Comparison of ENCODE assay signal across 8 cellular contexts in the genomic region with DNA sequence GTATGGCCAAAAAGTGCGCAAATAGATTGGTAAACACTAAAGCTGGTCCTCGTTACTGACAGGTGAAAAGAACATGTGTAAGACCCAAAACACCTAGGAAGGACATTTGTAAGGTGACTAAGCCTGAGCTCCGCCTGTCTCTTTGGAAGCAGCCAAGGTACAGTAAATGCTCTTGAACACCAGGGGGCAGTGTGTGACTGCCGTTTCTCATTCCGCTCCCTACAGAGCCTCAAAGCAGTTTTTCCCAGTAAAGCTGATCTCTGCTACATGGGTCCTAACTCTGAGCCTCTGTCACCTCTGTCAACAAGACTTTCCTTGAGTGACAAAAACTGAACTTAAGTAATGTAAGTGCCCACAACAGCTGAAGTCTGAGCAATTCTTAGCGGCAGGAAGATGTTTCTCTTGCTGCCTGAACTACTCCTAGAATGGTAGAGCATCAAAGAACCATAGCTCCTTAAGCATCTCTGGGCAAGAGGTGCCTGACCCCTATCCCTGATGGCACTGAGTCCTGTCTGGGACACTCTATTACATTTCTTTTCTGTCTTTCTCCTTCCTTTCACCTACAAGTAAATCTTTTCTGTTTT.
DNase-seq lines count a peak whose midpoint lies in the region; ATAC-seq and TF ChIP-seq lines count a peak whose summit lies in the region.

No MANE protein-coding gene starts in this region.

- peaks cover 26% of the 10 kb centered on the region for H3K4me1 Mint-ChIP-seq in activated T-helper 1 cell treated with anti-CD3 and anti-CD28 coated beads, Interleukin-12 subunit alpha, Interleukin-12 subunit beta, Interleukin-2, Interleukin-4 antibody, amounts not matched to agents 30 ng/mL and 10 ng/mL and 1 ng/mL, durations not matched to agents 14 hours and 24 hours and 36 hours (ENCODE audit: low read depth)
- H3K4me1 Mint-ChIP-seq in osteocyte (ENCODE audit: unreplicated experiment) = peaks cover 35% of the 10 kb centered on the region

- H3K9me3 Mint-ChIP-seq in activated T-helper 1 cell treated with anti-CD3 and anti-CD28 coated beads, Interleukin-12 subunit alpha, Interleukin-12 subunit beta, Interleukin-2, Interleukin-4 antibody, amounts not matched to agents 30 ng/mL and 10 ng/mL and 1 ng/mL, durations not matched to agents 14 hours and 24 hours and 36 hours = no peaks in the 10 kb centered on the region
- H3K9me3 Mint-ChIP-seq in osteocyte (ENCODE audit: unreplicated experiment) = no peaks in the 10 kb centered on the region

- no peaks in the 10 kb centered on the region for H3K79me2 ChIP-seq in PC-3 (ENCODE audit: low read length)

- no peaks in the 10 kb centered on the region for H3K36me3 Mint-ChIP-seq in activated T-helper 1 cell treated with anti-CD3 and anti-CD28 coated beads, Interleukin-12 subunit alpha, Interleukin-12 subunit beta, Interleukin-2, Interleukin-4 antibody, amounts not matched to agents 30 ng/mL and 10 ng/mL and 1 ng/mL, durations not matched to agents 14 hours and 24 hours and 36 hours (ENCODE audit: low read depth)
- H3K36me3 Mint-ChIP-seq in osteocyte (ENCODE audit: unreplicated experiment) = no peaks in the 10 kb centered on the region

- no peak overlapping the region for H3K9ac ChIP-seq in PC-3 (ENCODE audit: low read length)

- H3K4me3 Mint-ChIP-seq in activated T-helper 1 cell treated with anti-CD3 and anti-CD28 coated beads, Interleukin-12 subunit alpha, Interleukin-12 subunit beta, Interleukin-2, Interleukin-4 antibody, amounts not matched to agents 30 ng/mL and 10 ng/mL and 1 ng/mL, durations not matched to agents 14 hours and 24 hours and 36 hours = no peak overlapping the region
- H3K4me3 Mint-ChIP-seq in osteocyte (ENCODE audit: unreplicated experiment) = no peak overlapping the region

- no peaks in the 10 kb centered on the region for H3F3A ChIP-seq in PC-3 (ENCODE audit: low read length, unreplicated experiment)

- no peak for TF ChIP-seq POLR2A in vagina (IDR thresholded peaks at IDR 0.05)

- H3K27me3 ChIP-seq in PC-3 (ENCODE audit: low read length) (no peaks in the 10 kb centered on the region), vagina (no peaks in the 10 kb centered on the region)

- no TSS peak for BruUV-seq in PC-3 (replicated peaks; lab: Mats Ljungman, UMichigan)

- DNase-seq in ELF-1 (ENCODE audit: low read depth, low spot score) (peak; percentile 89), HT1080 (ENCODE audit: low read depth) (peak; percentile 77), PC-3 (peak; percentile 87), foreskin melanocyte (peak; percentile 52), osteocyte (ENCODE audit: extremely low spot score, unreplicated experiment) (no peak), vagina (ENCODE audit: extremely low spot score in 2 of 2) (no peak)
- DNase-seq in activated T-helper 1 cell treated with anti-CD3 and anti-CD28 coated beads, Interleukin-12 subunit alpha, Interleukin-12 subunit beta, Interleukin-2, Interleukin-4 antibody, amounts not matched to agents 30 ng/mL and 10 ng/mL and 1 ng/mL, durations not matched to agents 14 hours and 24 hours and 36 hours (ENCODE audit: low spot score) = peak; percentile 35

- no peaks in the 10 kb centered on the region for H3K36me3 ChIP-seq in PC-3 (ENCODE audit: low read depth, low read length)
- H3K36me3 ChIP-seq in vagina = no peaks in the 10 kb centered on the region

- H3K4me3 ChIP-seq in PC-3 (ENCODE audit: low read length) = no peak overlapping the region
- no peak overlapping the region for H3K4me3 ChIP-seq in vagina

- ATAC-seq in GM21528 (IDR thresholded peaks at IDR 0.05; ENCODE audit: low FRiP score, unreplicated experiment) (peak; percentile 88), PC-3 (peak; percentile 70)

- H3K4me2 ChIP-seq in PC-3 (ENCODE audit: low read length) = no peak overlapping the region

- H3K9me2 ChIP-seq in PC-3 (replicated peaks; ENCODE audit: low read length) = no peaks in the 10 kb centered on the region

- H3K27me3 Mint-ChIP-seq in activated T-helper 1 cell treated with anti-CD3 and anti-CD28 coated beads, Interleukin-12 subunit alpha, Interleukin-12 subunit beta, Interleukin-2, Interleukin-4 antibody, amounts not matched to agents 30 ng/mL and 10 ng/mL and 1 ng/mL, durations not matched to agents 14 hours and 24 hours and 36 hours (ENCODE audit: insufficient read depth) = peaks cover 22% of the 10 kb centered on the region
- H3K27me3 Mint-ChIP-seq in osteocyte (ENCODE audit: unreplicated experiment) = no peaks in the 10 kb centered on the region

- H3K4me1 ChIP-seq in PC-3 (ENCODE audit: insufficient read depth, low read length) (peaks cover 7% of the 10 kb centered on the region; the same call in 1 of the 2 replicates), vagina (no peaks in the 10 kb centered on the region)

- H2AFZ ChIP-seq in PC-3 (ENCODE audit: low read length) = no peak overlapping the region

- CTCF ChIA-PET in PC-3 (lab: Charles Lee) = interaction anchor here (0.5 to 2.5 kb wide), 27 partner anchors 10 to 1752 kb away, joined by 3 to 23 read pairs (median 4); partner anchors contain the start of genes MRPL32 and PSMA2

- H3K27ac ChIP-seq in PC-3 (ENCODE audit: low read length) (no peak overlapping the region), vagina (no peak overlapping the region)

- POLR2A ChIA-PET in PC-3 (lab: Charles Lee; ENCODE audit: unreplicated experiment) = no interaction called here

- no peaks in the 10 kb centered on the region for H4K20me1 ChIP-seq in PC-3 (ENCODE audit: low read length)

- H3K27ac Mint-ChIP-seq in activated T-helper 1 cell treated with anti-CD3 and anti-CD28 coated beads, Interleukin-12 subunit alpha, Interleukin-12 subunit beta, Interleukin-2, Interleukin-4 antibody, amounts not matched to agents 30 ng/mL and 10 ng/mL and 1 ng/mL, durations not matched to agents 14 hours and 24 hours and 36 hours = no peak overlapping the region
- H3K27ac Mint-ChIP-seq in osteocyte (ENCODE audit: unreplicated experiment) = no peak overlapping the region

- TF ChIP-seq CTCF in PC-3 (conservative IDR thresholded peaks at IDR 0.05; ENCODE audit: low read depth, low read length) (peak; percentile 85), osteocyte (IDR thresholded peaks at IDR 0.05) (peak; percentile 94), vagina (IDR thresholded peaks at IDR 0.05) (peak; percentile 81 to 87 (median 82))

- intact Hi-C loops in PC-3 (cut with micrococcal nuclease) = loop anchor here (1.0 to 5.0 kb wide), 7 partner anchors 296 to 1709 kb away; partner anchors contain the start of genes GLI3, MRPL32 and PSMA2
- intact Hi-C loops in activated T-helper 1 cell treated with anti-CD3 and anti-CD28 coated beads, Interleukin-12 subunit alpha, Interleukin-12 subunit beta, Interleukin-2, Interleukin-4 antibody, amounts not matched to agents 30 ng/mL and 10 ng/mL and 1 ng/mL, durations not matched to agents 14 hours and 24 hours and 36 hours (cut with micrococcal nuclease) = loop anchor here (1.0 to 5.0 kb wide), 6 partner anchors 59 to 1896 kb away; partner anchors contain the start of genes HECW1, MRPL32 and PSMA2
- intact Hi-C loops in vagina (cut with DNase I) = loop anchor here (10.0 kb wide), 1 partner anchor 1324 kb away; no protein-coding TSS in a partner anchor

- H3K9me3 ChIP-seq in PC-3 (ENCODE audit: low read length) (no peaks in the 10 kb centered on the region), vagina (no peaks in the 10 kb centered on the region)

Comparison
In these comparisons a context has a peak if more than half of its experiments do, and no peak if none do; other contexts are left out.
1. DNase-seq: peak in ELF-1 (single experiment), HT1080 (single experiment), PC-3 (single experiment), activated T-helper 1 cell treated with anti-CD3 and anti-CD28 coated beads, Interleukin-12 subunit alpha, Interleukin-12 subunit beta, Interleukin-2, Interleukin-4 antibody, amounts not matched to agents 30 ng/mL and 10 ng/mL and 1 ng/mL, durations not matched to agents 14 hours and 24 hours and 36 hours (single experiment) and foreskin melanocyte (single experiment); none in osteocyte (single experiment) and vagina (0 of 2).
2. Peak in every context shown above with its lines, with median percentiles within 50 percentile points of each other: CTCF ChIP-seq.